15 cellular contexts compared by ENCODE assay signal in the genomic region with DNA sequence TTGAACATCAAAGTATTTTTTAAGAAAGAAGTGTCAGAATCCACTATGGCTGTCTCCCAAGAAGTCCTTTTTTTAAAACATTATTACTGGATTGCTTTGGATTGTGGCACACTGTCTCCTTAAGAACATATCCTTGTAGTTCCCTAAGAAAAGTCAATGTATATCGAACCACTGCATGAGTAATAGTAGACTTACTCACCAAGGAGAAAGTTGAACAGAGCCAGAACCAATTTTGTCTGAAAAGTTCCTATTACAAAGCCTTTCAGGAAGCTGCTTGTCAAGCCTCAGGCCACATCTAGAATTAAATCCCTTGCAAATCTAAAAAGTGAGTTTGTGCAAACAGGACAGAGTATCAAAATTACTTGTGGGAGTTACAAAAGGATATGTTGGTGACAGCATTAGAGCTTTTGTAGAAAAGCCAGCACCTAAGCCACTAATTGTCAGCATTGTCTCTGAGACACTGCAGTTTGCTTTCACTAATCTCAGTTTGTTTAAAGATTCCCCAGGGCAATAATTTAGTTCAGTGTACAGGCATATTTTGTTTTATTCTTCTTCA.
DNase-seq lines count a peak whose midpoint lies in the region; ATAC-seq and TF ChIP-seq lines count a peak whose summit lies in the region.
"Had no signal": no experiment of that assay in that cellular context is flagged by ENCODE, and none has a peak within 500 bp of the region (broad histone marks: within the 10 kb centered on the region; RNA-seq: fewer than 3 reads in every experiment).

No MANE protein-coding gene starts in this region.

- no peaks in the 10 kb centered on the region for H3K36me3 ChIP-seq in SK-N-SH (replicated peaks in 1 of 2; ENCODE audit: control insufficient read depth in 1 of 2, insufficient read depth in 2 of 2, low read length in 1 of 2)
- no peaks in the 10 kb centered on the region for H3K36me3 ChIP-seq in fibroblast of lung (ENCODE audit: control insufficient read depth, insufficient read depth, low read length)
- H3K36me3 ChIP-seq: left ventricle myocardium inferior, transverse colon had no signal

- ATAC-seq in GM18520 (IDR thresholded peaks at IDR 0.05; ENCODE audit: unreplicated experiment) (no peak), omental fat pad (ENCODE audit: low FRiP score) (no peak), GM18517 (IDR thresholded peaks at IDR 0.05; ENCODE audit: unreplicated experiment) (no peak)

- H3F3A ChIP-seq in SK-N-SH (replicated peaks; ENCODE audit: insufficient read depth) = no peaks in the 10 kb centered on the region

- TF ChIP-seq RAD21 in SK-N-SH (IDR thresholded peaks at IDR 0.05; ENCODE audit: low read length) = no peak

- peak overlapping the region in 1 of 2 experiments; percentile 16; a peak in 1 of 4 replicates for H3K27ac ChIP-seq in SK-N-SH (ENCODE audit: low read depth in 2 of 2, low read length in 1 of 2)
- no peak overlapping the region for H3K27ac ChIP-seq in fibroblast of lung (ENCODE audit: insufficient read depth, low read length)
- H3K27ac ChIP-seq: left ventricle myocardium inferior, transverse colon had no signal

- H3K4me1 ChIP-seq in SK-N-SH (ENCODE audit: control insufficient read depth in 1 of 2, insufficient read depth in 2 of 2, low read depth in 1 of 2, low read length in 1 of 2) (peaks cover 0 to under 1% of the 10 kb centered on the region in 2 experiments; a peak in 2 of 4 replicates), fibroblast of lung (ENCODE audit: control insufficient read depth, extremely low read depth, insufficient read depth, low read length) (peaks cover 3% of the 10 kb centered on the region)
- H3K4me1 ChIP-seq: left ventricle myocardium inferior had no signal

- TF ChIP-seq CTCF in HFF-Myc (IDR thresholded peaks at IDR 0.05; ENCODE audit: low read depth, low read length, missing control alignments) = no peak
- no peak for TF ChIP-seq CTCF in SK-N-SH (IDR thresholded peaks at IDR 0.05)
- TF ChIP-seq CTCF in fibroblast of lung (conservative IDR thresholded peaks at IDR 0.05 in 1 of 2, IDR thresholded peaks at IDR 0.05 in 1 of 2; ENCODE audit: low read depth in 1 of 2, low read length in 2 of 2) = no peak
- TF ChIP-seq CTCF in omental fat pad (IDR thresholded peaks at IDR 0.05) = no peak

- CTCF ChIA-PET in SK-N-SH (lab: Yijun Ruan, JAX) = interaction anchor here (2.4 kb wide), 1 partner anchor 50 kb away, joined by 13 read pairs; no protein-coding TSS in a partner anchor

- H3K79me2 ChIP-seq in SK-N-SH (ENCODE audit: insufficient read depth) (no peaks in the 10 kb centered on the region), fibroblast of lung (ENCODE audit: control insufficient read depth, insufficient read depth, low read length) (no peaks in the 10 kb centered on the region)

- DNase-seq in HFF-Myc (ENCODE audit: extremely low read depth, low read depth) (peak; percentile 9), SK-N-SH (no peak), fibroblast of lung (ENCODE audit: low read depth in 2 of 2) (peak; percentile 68 to 75), skeletal muscle cell (ENCODE audit: low read depth) (peak; percentile 47), omental fat pad (ENCODE audit: low spot score) (no peak), C1 segment of cervical spinal cord (lab: John Stamatoyannopoulos, UW) (no peak)
- DNase-seq: dermis blood vessel endothelial cell; head of caudate nucleus; left ventricle myocardium inferior; NCI-H446; SHP77 treated with DMSO at 0.1 percent for 48 hours; stimulated activated CD4-positive, alpha-beta T cell treated with anti-CD3 and anti-CD28 coated beads, Interleukin-12 subunit alpha, Interleukin-12 subunit beta, amount 100 ng/mL, for 4 hours; transverse colon had no signal

- POLR2A ChIA-PET in SK-N-SH (lab: Yijun Ruan, JAX) = no interaction called here

- H3K9me2 ChIP-seq in SK-N-SH = no peaks in the 10 kb centered on the region

- H4K20me1 ChIP-seq in SK-N-SH (ENCODE audit: insufficient read depth) = no peaks in the 10 kb centered on the region
- no peaks in the 10 kb centered on the region for H4K20me1 ChIP-seq in fibroblast of lung (ENCODE audit: control insufficient read depth, extremely low read depth, insufficient read depth, low read length)

- H3K4me3 ChIP-seq in HFF-Myc (replicated peaks; ENCODE audit: low read depth, low read length) = no peak overlapping the region
- no peak overlapping the region for H3K4me3 ChIP-seq in SK-N-SH (ENCODE audit: low read depth in 2 of 2, low read length in 1 of 2)
- no peak overlapping the region for H3K4me3 ChIP-seq in fibroblast of lung (replicated peaks in 1 of 4; ENCODE audit: control extremely low read depth in 1 of 4, insufficient read depth in 1 of 4, low read depth in 3 of 4, low read length in 4 of 4)
- no peak overlapping the region for H3K4me3 ChIP-seq in skeletal muscle cell (ENCODE audit: low read depth, low read length)
- H3K4me3 ChIP-seq: left ventricle myocardium inferior, transverse colon had no signal

- no peak for TF ChIP-seq EP300 in SK-N-SH (IDR thresholded peaks at IDR 0.05; ENCODE audit: borderline replicate concordance in 1 of 2, low read depth in 1 of 2, low read length in 1 of 2)

- no peak overlapping the region for H3K9ac ChIP-seq in SK-N-SH
- no peak overlapping the region for H3K9ac ChIP-seq in fibroblast of lung (ENCODE audit: insufficient read depth, low read length)

- H3K27me3 ChIP-seq in SK-N-SH (ENCODE audit: insufficient read depth) (no peaks in the 10 kb centered on the region), fibroblast of lung (ENCODE audit: control insufficient read depth, insufficient read depth, low read length) (no peaks in the 10 kb centered on the region)
- H3K27me3 ChIP-seq: transverse colon had no signal

- WGBS in SK-N-SH (ENCODE audit: low lambda C conversion rate) = 14% methylated on average over 1 of the region's 1 CpG

- H3K9me3 ChIP-seq in SK-N-SH (no peaks in the 10 kb centered on the region), fibroblast of lung (ENCODE audit: control insufficient read depth, insufficient read depth, low read depth, low read length) (no peaks in the 10 kb centered on the region)
- H3K9me3 ChIP-seq: left ventricle myocardium inferior, transverse colon had no signal

- H2AFZ ChIP-seq in SK-N-SH (ENCODE audit: low read depth) = no peak overlapping the region
- peak overlapping the region; percentile 11 for H2AFZ ChIP-seq in fibroblast of lung (ENCODE audit: low read length)

- H3K4me2 ChIP-seq in SK-N-SH (peak overlapping the region; percentile 2; the same call in 1 of the 2 replicates), fibroblast of lung (ENCODE audit: extremely low read depth, insufficient read depth, low read length) (no peak overlapping the region)

TF ChIP-seq in SK-N-SH, 30 proteins besides CTCF, POLR2A, EP300 and RAD21 (continues in another document):
- TF ChIP-seq, protein P1, sequence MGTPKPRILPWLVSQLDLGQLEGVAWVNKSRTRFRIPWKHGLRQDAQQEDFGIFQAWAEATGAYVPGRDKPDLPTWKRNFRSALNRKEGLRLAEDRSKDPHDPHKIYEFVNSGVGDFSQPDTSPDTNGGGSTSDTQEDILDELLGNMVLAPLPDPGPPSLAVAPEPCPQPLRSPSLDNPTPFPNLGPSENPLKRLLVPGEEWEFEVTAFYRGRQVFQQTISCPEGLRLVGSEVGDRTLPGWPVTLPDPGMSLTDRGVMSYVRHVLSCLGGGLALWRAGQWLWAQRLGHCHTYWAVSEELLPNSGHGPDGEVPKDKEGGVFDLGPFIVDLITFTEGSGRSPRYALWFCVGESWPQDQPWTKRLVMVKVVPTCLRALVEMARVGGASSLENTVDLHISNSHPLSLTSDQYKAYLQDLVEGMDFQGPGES (IDR thresholded peaks at IDR 0.05; ENCODE audit: low read depth, low read length) = no peak
- TF ChIP-seq YY1 (IDR thresholded peaks at IDR 0.05; ENCODE audit: low read depth) (no peak), TAF1 (IDR thresholded peaks at IDR 0.05; ENCODE audit: borderline replicate concordance, low read depth, low read length) (no peak), NRF1 (IDR thresholded peaks at IDR 0.05; ENCODE audit: low read depth, low read length) (no peak), GABPA (IDR thresholded peaks at IDR 0.05; ENCODE audit: low read depth) (no peak), CHD2 (IDR thresholded peaks at IDR 0.05; ENCODE audit: low read length, partially characterized antibody) (no peak), NFIC (IDR thresholded peaks at IDR 0.05; ENCODE audit: borderline replicate concordance) (peak; percentile 14; the same call in 1 of the 2 replicates), FOSL2 (IDR thresholded peaks at IDR 0.05; ENCODE audit: borderline replicate concordance, low read depth) (peak; percentile 67), MXI1 (IDR thresholded peaks at IDR 0.05; ENCODE audit: low read depth, low read length) (no peak), ELF1 (IDR thresholded peaks at IDR 0.05) (no peak), SMC3 (IDR thresholded peaks at IDR 0.05; ENCODE audit: low read depth, low read length) (no peak), EZH2phosphoT487 (IDR thresholded peaks at IDR 0.05; ENCODE audit: borderline replicate concordance, low read depth) (no peak), POLR2AphosphoS5 (IDR thresholded peaks at IDR 0.05; ENCODE audit: low read depth, low read length) (no peak), FOXM1 (IDR thresholded peaks at IDR 0.05; ENCODE audit: low read depth) (no peak)
- TF ChIP-seq, protein P2, sequence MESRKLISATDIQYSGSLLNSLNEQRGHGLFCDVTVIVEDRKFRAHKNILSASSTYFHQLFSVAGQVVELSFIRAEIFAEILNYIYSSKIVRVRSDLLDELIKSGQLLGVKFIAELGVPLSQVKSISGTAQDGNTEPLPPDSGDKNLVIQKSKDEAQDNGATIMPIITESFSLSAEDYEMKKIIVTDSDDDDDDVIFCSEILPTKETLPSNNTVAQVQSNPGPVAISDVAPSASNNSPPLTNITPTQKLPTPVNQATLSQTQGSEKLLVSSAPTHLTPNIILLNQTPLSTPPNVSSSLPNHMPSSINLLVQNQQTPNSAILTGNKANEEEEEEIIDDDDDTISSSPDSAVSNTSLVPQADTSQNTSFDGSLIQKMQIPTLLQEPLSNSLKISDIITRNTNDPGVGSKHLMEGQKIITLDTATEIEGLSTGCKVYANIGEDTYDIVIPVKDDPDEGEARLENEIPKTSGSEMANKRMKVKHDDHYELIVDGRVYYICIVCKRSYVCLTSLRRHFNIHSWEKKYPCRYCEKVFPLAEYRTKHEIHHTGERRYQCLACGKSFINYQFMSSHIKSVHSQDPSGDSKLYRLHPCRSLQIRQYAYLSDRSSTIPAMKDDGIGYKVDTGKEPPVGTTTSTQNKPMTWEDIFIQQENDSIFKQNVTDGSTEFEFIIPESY (IDR thresholded peaks at IDR 0.05; ENCODE audit: borderline replicate concordance, low read depth) = no peak

Comparison
In these comparisons a context has a peak if more than half of its experiments do, and no peak if none do; other contexts are left out.
1. DNase-seq: peak in HFF-Myc (single experiment), fibroblast of lung (2 of 2) and skeletal muscle cell (single experiment); none in SK-N-SH (single experiment), omental fat pad (single experiment) and C1 segment of cervical spinal cord (0 of 14).